23 cellular contexts compared by ENCODE assay signal in genomic region chr5:36755340-36755739, GRCh38.
A peak's percentile ranks its signal among the peaks of the same experiment; 100 is the strongest.
DNase-seq lines count a peak whose midpoint lies in the region; ATAC-seq, FAIRE-seq and TF ChIP-seq lines count a peak whose summit lies in the region.
"Had no signal": no experiment of that assay in that cellular context is flagged by ENCODE, and none has a peak within 500 bp of the region (broad histone marks: within the 10 kb centered on the region; RNA-seq: fewer than 3 reads in every experiment).

No MANE protein-coding gene starts in this region.

- no peaks in the 10 kb centered on the region for H3K36me3 Mint-ChIP-seq in chondrocyte (ENCODE audit: low read depth)
- H3K36me3 Mint-ChIP-seq in activated T-cell treated with anti-CD3 and anti-CD28 coated beads, Interleukin-2, amount 50 U/mL, for 4 hours (ENCODE audit: insufficient read depth) = no peaks in the 10 kb centered on the region
- H3K36me3 Mint-ChIP-seq: CD4-positive, CD25-positive, alpha-beta regulatory T cell; CD8-positive, alpha-beta T cell had no signal

- peak overlapping the region; percentile 15 for H3K4me2 ChIP-seq in hepatocyte
- H3K4me2 ChIP-seq in osteoblast (ENCODE audit: insufficient read depth, low read length) = peak overlapping the region; percentile 9
- H3K4me2 ChIP-seq: A549 had no signal

- H3K27ac Mint-ChIP-seq in chondrocyte (ENCODE audit: unreplicated experiment) = no peak overlapping the region
- H3K27ac Mint-ChIP-seq: CD4-positive, CD25-positive, alpha-beta regulatory T cell; CD8-positive, alpha-beta T cell; HFFc6 had no signal

- H3K9me3 ChIP-seq in hepatocyte (ENCODE audit: low read depth) (no peaks in the 10 kb centered on the region), osteoblast (ENCODE audit: low read depth, low read length) (no peaks in the 10 kb centered on the region)
- H3K9me3 ChIP-seq: A549, Caco-2, HAP-1 had no signal

- DNase-seq in HTR-8/SVneo (ENCODE audit: insufficient read length, low spot score) (no peak), hepatocyte (ENCODE audit: low spot score) (no peak), osteoblast (ENCODE audit: insufficient read length, low spot score, missing footprints) (no peak), chondrocyte (ENCODE audit: low spot score) (no peak), C1 segment of cervical spinal cord (lab: John Stamatoyannopoulos, UW) (no peak)
- DNase-seq in activated T-cell treated with anti-CD3 and anti-CD28 coated beads, Interleukin-2, amount 50 U/mL, for 4 hours = no peak
- DNase-seq: 8988T; ACHN; Caco-2; CD4-positive, CD25-positive, alpha-beta regulatory T cell; CD8-positive, alpha-beta T cell; DMS153; DND-41; GOT3; HFFc6 had no signal

- H4K20me1 ChIP-seq in hepatocyte (ENCODE audit: insufficient read depth, poor library complexity, severe bottlenecking) = no peaks in the 10 kb centered on the region
- no peaks in the 10 kb centered on the region for H4K20me1 ChIP-seq in osteoblast (ENCODE audit: insufficient read depth, low read length)

- H3K4me3 ChIP-seq in hepatocyte (no peak overlapping the region), osteoblast (ENCODE audit: insufficient read depth, low read length) (no peak overlapping the region)
- H3K4me3 ChIP-seq: A549, HAP-1 had no signal

- H3K4me1 Mint-ChIP-seq in chondrocyte (ENCODE audit: low read depth) = no peaks in the 10 kb centered on the region
- H3K4me1 Mint-ChIP-seq in activated T-cell treated with anti-CD3 and anti-CD28 coated beads, Interleukin-2, amount 50 U/mL, for 4 hours (ENCODE audit: low read depth) = no peaks in the 10 kb centered on the region
- H3K4me1 Mint-ChIP-seq: CD4-positive, CD25-positive, alpha-beta regulatory T cell had no signal

- no peaks in the 10 kb centered on the region for H3K36me3 ChIP-seq in hepatocyte (replicated peaks; ENCODE audit: insufficient read depth, low read depth)
- no peaks in the 10 kb centered on the region for H3K36me3 ChIP-seq in osteoblast (ENCODE audit: insufficient read depth, low read length)
- H3K36me3 ChIP-seq: HAP-1 had no signal

- H3K4me1 ChIP-seq in hepatocyte (ENCODE audit: insufficient read depth) (peaks cover 9% of the 10 kb centered on the region), osteoblast (ENCODE audit: insufficient read depth, low read length) (no peaks in the 10 kb centered on the region)
- H3K4me1 ChIP-seq: A549, HAP-1 had no signal

- H3K27me3 Mint-ChIP-seq in chondrocyte (ENCODE audit: low read depth) = peaks cover 29% of the 10 kb centered on the region
- peaks cover 7% of the 10 kb centered on the region for H3K27me3 Mint-ChIP-seq in activated T-cell treated with anti-CD3 and anti-CD28 coated beads, Interleukin-2, amount 50 U/mL, for 4 hours (ENCODE audit: low read depth)

- H3K9me2 ChIP-seq in hepatocyte (replicated peaks; ENCODE audit: insufficient read depth) = no peaks in the 10 kb centered on the region

- H3K79me2 ChIP-seq in hepatocyte = no peaks in the 10 kb centered on the region
- H3K79me2 ChIP-seq in osteoblast (ENCODE audit: insufficient read depth, low read length) = no peaks in the 10 kb centered on the region

- H2AFZ ChIP-seq in hepatocyte (no peak overlapping the region), osteoblast (ENCODE audit: low read length) (no peak overlapping the region)

- FAIRE-seq in HTR-8/SVneo (lab: Jason Lieb, UNC) = peak; percentile 42
- FAIRE-seq: A549, G401.6, GM12892, GM19239, H54 had no signal

- no peak for ATAC-seq in activated T-cell treated with anti-CD3 and anti-CD28 coated beads, Interleukin-2, amount 50 U/mL, for 4 hours
- ATAC-seq in GM21423 (IDR thresholded peaks at IDR 0.05; ENCODE audit: unreplicated experiment) = no peak
- ATAC-seq: CD8-positive, alpha-beta T cell had no signal

- 66% methylated on average over 3 of the region's 3 CpGs for WGBS in hepatocyte (ENCODE audit: low lambda C conversion rate, missing lambda C conversion rate)

- H3K27ac ChIP-seq in hepatocyte (peak overlapping the region; percentile 79), osteoblast (ENCODE audit: low read depth, low read length) (no peak overlapping the region)
- H3K27ac ChIP-seq: A549, C4-2B had no signal

- peaks cover 9% of the 10 kb centered on the region for H3K9me3 Mint-ChIP-seq in chondrocyte (ENCODE audit: low read depth)
- no peaks in the 10 kb centered on the region for H3K9me3 Mint-ChIP-seq in activated T-cell treated with anti-CD3 and anti-CD28 coated beads, Interleukin-2, amount 50 U/mL, for 4 hours
- H3K9me3 Mint-ChIP-seq: CD4-positive, CD25-positive, alpha-beta regulatory T cell; CD8-positive, alpha-beta T cell; HFFc6 had no signal

- H3K27me3 ChIP-seq in hepatocyte (no peaks in the 10 kb centered on the region), osteoblast (ENCODE audit: insufficient read depth, low read length) (peaks cover 19% of the 10 kb centered on the region)

- TF ChIP-seq CTCF in hepatocyte (IDR thresholded peaks at IDR 0.05; ENCODE audit: poor library complexity) (no peak), osteoblast (IDR thresholded peaks at IDR 0.05; ENCODE audit: extremely low read depth, low read depth, low read length) (no peak), chondrocyte (IDR thresholded peaks at IDR 0.05) (no peak)

- no peak overlapping the region for H3K4me3 Mint-ChIP-seq in chondrocyte (ENCODE audit: unreplicated experiment)
- no peak overlapping the region for H3K4me3 Mint-ChIP-seq in activated T-cell treated with anti-CD3 and anti-CD28 coated beads, Interleukin-2, amount 50 U/mL, for 4 hours
- H3K4me3 Mint-ChIP-seq: CD4-positive, CD25-positive, alpha-beta regulatory T cell; CD8-positive, alpha-beta T cell; HFFc6 had no signal
